In the genomic region with DNA sequence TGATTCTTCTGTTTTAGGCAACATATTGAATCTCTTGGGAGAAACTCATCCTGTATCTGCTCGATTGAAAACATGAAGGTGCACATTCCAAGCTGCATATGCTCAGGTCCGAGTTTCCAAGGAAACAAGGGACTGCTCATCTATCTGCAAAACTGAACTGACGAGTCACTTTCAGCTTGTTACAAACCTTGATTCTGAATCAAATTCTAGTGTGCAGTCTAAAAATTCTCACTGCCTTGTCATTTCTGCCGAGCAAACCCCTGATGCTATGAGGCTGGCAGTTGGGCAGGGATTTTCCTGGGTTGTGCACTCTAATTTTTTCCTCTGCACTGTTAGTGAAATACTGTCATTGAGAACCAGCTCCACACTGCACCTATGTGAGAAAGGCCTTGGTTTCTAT, we compare ENCODE assay signal across 1 cellular context.
TF ChIP-seq lines count a peak whose summit lies in the region.

No MANE protein-coding gene starts in this region.

TF ChIP-seq in WTC11, 78 proteins besides CTCF, POLR2A, EP300 and RAD21 (continued from another document):
- TF ChIP-seq, protein P1, sequence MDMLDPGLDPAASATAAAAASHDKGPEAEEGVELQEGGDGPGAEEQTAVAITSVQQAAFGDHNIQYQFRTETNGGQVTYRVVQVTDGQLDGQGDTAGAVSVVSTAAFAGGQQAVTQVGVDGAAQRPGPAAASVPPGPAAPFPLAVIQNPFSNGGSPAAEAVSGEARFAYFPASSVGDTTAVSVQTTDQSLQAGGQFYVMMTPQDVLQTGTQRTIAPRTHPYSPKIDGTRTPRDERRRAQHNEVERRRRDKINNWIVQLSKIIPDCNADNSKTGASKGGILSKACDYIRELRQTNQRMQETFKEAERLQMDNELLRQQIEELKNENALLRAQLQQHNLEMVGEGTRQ (CRISPR knock-in tag; IDR thresholded peaks at IDR 0.05): no peak
- no peak for TF ChIP-seq FOXP1 (CRISPR knock-in tag; IDR thresholded peaks at IDR 0.05; ENCODE audit: borderline replicate concordance)
- TF ChIP-seq, protein P2, sequence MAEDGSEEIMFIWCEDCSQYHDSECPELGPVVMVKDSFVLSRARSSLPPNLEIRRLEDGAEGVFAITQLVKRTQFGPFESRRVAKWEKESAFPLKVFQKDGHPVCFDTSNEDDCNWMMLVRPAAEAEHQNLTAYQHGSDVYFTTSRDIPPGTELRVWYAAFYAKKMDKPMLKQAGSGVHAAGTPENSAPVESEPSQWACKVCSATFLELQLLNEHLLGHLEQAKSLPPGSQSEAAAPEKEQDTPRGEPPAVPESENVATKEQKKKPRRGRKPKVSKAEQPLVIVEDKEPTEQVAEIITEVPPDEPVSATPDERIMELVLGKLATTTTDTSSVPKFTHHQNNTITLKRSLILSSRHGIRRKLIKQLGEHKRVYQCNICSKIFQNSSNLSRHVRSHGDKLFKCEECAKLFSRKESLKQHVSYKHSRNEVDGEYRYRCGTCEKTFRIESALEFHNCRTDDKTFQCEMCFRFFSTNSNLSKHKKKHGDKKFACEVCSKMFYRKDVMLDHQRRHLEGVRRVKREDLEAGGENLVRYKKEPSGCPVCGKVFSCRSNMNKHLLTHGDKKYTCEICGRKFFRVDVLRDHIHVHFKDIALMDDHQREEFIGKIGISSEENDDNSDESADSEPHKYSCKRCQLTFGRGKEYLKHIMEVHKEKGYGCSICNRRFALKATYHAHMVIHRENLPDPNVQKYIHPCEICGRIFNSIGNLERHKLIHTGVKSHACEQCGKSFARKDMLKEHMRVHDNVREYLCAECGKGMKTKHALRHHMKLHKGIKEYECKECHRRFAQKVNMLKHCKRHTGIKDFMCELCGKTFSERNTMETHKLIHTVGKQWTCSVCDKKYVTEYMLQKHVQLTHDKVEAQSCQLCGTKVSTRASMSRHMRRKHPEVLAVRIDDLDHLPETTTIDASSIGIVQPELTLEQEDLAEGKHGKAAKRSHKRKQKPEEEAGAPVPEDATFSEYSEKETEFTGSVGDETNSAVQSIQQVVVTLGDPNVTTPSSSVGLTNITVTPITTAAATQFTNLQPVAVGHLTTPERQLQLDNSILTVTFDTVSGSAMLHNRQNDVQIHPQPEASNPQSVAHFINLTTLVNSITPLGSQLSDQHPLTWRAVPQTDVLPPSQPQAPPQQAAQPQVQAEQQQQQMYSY (CRISPR knock-in tag; IDR thresholded peaks at IDR 0.05): no peak
- no peak for TF ChIP-seq ZNF121 (CRISPR knock-in tag; IDR thresholded peaks at IDR 0.05)
- TF ChIP-seq ZNF671 (CRISPR knock-in tag; IDR thresholded peaks at IDR 0.05): no peak
- TF ChIP-seq, protein P3, sequence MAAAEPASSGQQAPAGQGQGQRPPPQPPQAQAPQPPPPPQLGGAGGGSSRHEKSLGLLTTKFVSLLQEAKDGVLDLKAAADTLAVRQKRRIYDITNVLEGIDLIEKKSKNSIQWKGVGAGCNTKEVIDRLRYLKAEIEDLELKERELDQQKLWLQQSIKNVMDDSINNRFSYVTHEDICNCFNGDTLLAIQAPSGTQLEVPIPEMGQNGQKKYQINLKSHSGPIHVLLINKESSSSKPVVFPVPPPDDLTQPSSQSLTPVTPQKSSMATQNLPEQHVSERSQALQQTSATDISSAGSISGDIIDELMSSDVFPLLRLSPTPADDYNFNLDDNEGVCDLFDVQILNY (CRISPR knock-in tag; IDR thresholded peaks at IDR 0.05): no peak
- TF ChIP-seq IRF2 (CRISPR knock-in tag; IDR thresholded peaks at IDR 0.05; ENCODE audit: borderline replicate concordance, low read depth): no peak
- TF ChIP-seq, protein P4, sequence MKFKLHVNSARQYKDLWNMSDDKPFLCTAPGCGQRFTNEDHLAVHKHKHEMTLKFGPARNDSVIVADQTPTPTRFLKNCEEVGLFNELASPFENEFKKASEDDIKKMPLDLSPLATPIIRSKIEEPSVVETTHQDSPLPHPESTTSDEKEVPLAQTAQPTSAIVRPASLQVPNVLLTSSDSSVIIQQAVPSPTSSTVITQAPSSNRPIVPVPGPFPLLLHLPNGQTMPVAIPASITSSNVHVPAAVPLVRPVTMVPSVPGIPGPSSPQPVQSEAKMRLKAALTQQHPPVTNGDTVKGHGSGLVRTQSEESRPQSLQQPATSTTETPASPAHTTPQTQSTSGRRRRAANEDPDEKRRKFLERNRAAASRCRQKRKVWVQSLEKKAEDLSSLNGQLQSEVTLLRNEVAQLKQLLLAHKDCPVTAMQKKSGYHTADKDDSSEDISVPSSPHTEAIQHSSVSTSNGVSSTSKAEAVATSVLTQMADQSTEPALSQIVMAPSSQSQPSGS (CRISPR knock-in tag; IDR thresholded peaks at IDR 0.05; ENCODE audit: borderline replicate concordance, low read depth): no peak
- TF ChIP-seq, protein P5, sequence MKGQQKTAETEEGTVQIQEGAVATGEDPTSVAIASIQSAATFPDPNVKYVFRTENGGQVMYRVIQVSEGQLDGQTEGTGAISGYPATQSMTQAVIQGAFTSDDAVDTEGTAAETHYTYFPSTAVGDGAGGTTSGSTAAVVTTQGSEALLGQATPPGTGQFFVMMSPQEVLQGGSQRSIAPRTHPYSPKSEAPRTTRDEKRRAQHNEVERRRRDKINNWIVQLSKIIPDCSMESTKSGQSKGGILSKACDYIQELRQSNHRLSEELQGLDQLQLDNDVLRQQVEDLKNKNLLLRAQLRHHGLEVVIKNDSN (CRISPR knock-in tag; IDR thresholded peaks at IDR 0.05): no peak
